Comparison of ENCODE assay signal across 23 cellular contexts in genomic region chr9:93264338-93265125, GRCh38.
DNase-seq lines count a peak whose midpoint lies in the region; ATAC-seq and TF ChIP-seq lines count a peak whose summit lies in the region.
"Had no signal": no experiment of that assay in that cellular context is flagged by ENCODE, and none has a peak within 500 bp of the region (broad histone marks: within the 10 kb centered on the region; RNA-seq: fewer than 3 reads in every experiment).

No MANE protein-coding gene starts in this region.

- no peak overlapping the region for H2BK120ac ChIP-seq in neuronal stem cell (ENCODE audit: low read depth, low read length)

- TF ChIP-seq CTCF in activated CD8-positive, alpha-beta T cell treated with anti-CD3 and anti-CD28 coated beads for 36 hours (IDR thresholded peaks at IDR 0.05) = no peak
- TF ChIP-seq CTCF in DOHH2 (IDR thresholded peaks at IDR 0.05; ENCODE audit: low read depth, low read length, poor library complexity, severe bottlenecking) = peak; percentile 30

- no peak overlapping the region for H3K4me3 Mint-ChIP-seq in activated CD8-positive, alpha-beta T cell treated with anti-CD3 and anti-CD28 coated beads, Interleukin-2, amount 10 ng/mL, durations not matched to agents 7 days and 5 days
- no peak overlapping the region for H3K4me3 Mint-ChIP-seq in activated CD8-positive, alpha-beta T cell treated with anti-CD3 and anti-CD28 coated beads for 36 hours
- no peak overlapping the region for H3K4me3 Mint-ChIP-seq in activated T-helper 2 cell treated with anti-CD3 and anti-CD28 coated beads, Interferon-gamma antibody, Interleukin-2, Interleukin-4, amounts not matched to agents 10 μg/mL and 5 μg/mL and 100 μg/mL, durations not matched to agents 14 hours and 24 hours and 36 hours (ENCODE audit: low read depth)
- H3K4me3 Mint-ChIP-seq: activated CD4-positive, alpha-beta T cell treated with anti-CD3 and anti-CD28 coated beads for 36 hours; effector memory CD8-positive, alpha-beta T cell; stimulated activated memory B cell treated with anti-CD40 and anti-IgM and Interleukin-4, amounts not matched to agents 10 μg/mL and 1 μg/mL and 100 μg/mL, for 72 hours had no signal

- POLR2A ChIA-PET in activated CD8-positive, alpha-beta T cell treated with anti-CD3 and anti-CD28 coated beads, Interleukin-2, amount 10 ng/mL, durations not matched to agents 7 days and 5 days (lab: Charles Lee) = no interaction called here
- POLR2A ChIA-PET in activated CD8-positive, alpha-beta T cell treated with anti-CD3 and anti-CD28 coated beads for 36 hours (lab: Charles Lee) = interaction anchor here (0.6 to 1.4 kb wide), 2 partner anchors 19 to 329 kb away, joined by 3 to 4 read pairs; no protein-coding TSS in a partner anchor

- H3K9me2 ChIP-seq in DOHH2 (replicated peaks; ENCODE audit: control insufficient read depth, low read length) = no peaks in the 10 kb centered on the region

- peak overlapping the region; percentile 98 for H3K27ac ChIP-seq in DOHH2 (ENCODE audit: low read depth, low read length)
- no peak overlapping the region for H3K27ac ChIP-seq in neuronal stem cell (replicated peaks; ENCODE audit: low read length)
- H3K27ac ChIP-seq: BLaER1, brain microvascular endothelial cell, gastroesophageal sphincter, HL-60, SJSA1, uterus had no signal

- H4K91ac ChIP-seq in neuronal stem cell (ENCODE audit: low read depth, low read length, poor library complexity) = no peak overlapping the region

- no peak overlapping the region for H2AK5ac ChIP-seq in neuronal stem cell (ENCODE audit: low read depth, low read length)

- peaks cover 14% of the 10 kb centered on the region for H3K4me1 Mint-ChIP-seq in activated CD8-positive, alpha-beta T cell treated with anti-CD3 and anti-CD28 coated beads, Interleukin-2, amount 10 ng/mL, durations not matched to agents 7 days and 5 days (ENCODE audit: low read depth)
- peaks cover 12% of the 10 kb centered on the region for H3K4me1 Mint-ChIP-seq in activated CD8-positive, alpha-beta T cell treated with anti-CD3 and anti-CD28 coated beads for 36 hours (ENCODE audit: low read depth)
- H3K4me1 Mint-ChIP-seq in activated T-helper 2 cell treated with anti-CD3 and anti-CD28 coated beads, Interferon-gamma antibody, Interleukin-2, Interleukin-4, amounts not matched to agents 10 μg/mL and 5 μg/mL and 100 μg/mL, durations not matched to agents 14 hours and 24 hours and 36 hours (ENCODE audit: low read depth) = peaks cover 7% of the 10 kb centered on the region

- no peak overlapping the region for H3K27ac Mint-ChIP-seq in activated CD8-positive, alpha-beta T cell treated with anti-CD3 and anti-CD28 coated beads, Interleukin-2, amount 10 ng/mL, durations not matched to agents 7 days and 5 days
- H3K27ac Mint-ChIP-seq in activated CD8-positive, alpha-beta T cell treated with anti-CD3 and anti-CD28 coated beads for 36 hours = no peak overlapping the region
- H3K27ac Mint-ChIP-seq in activated T-helper 2 cell treated with anti-CD3 and anti-CD28 coated beads, Interferon-gamma antibody, Interleukin-2, Interleukin-4, amounts not matched to agents 10 μg/mL and 5 μg/mL and 100 μg/mL, durations not matched to agents 14 hours and 24 hours and 36 hours = no peak overlapping the region
- H3K27ac Mint-ChIP-seq: activated CD4-positive, alpha-beta T cell treated with anti-CD3 and anti-CD28 coated beads for 36 hours; effector memory CD8-positive, alpha-beta T cell; stimulated activated memory B cell treated with anti-CD40 and anti-IgM and Interleukin-4, amounts not matched to agents 10 μg/mL and 1 μg/mL and 100 μg/mL, for 72 hours had no signal

- H3K36me3 ChIP-seq in DOHH2 (ENCODE audit: control insufficient read depth, low read length) (peaks cover 60% of the 10 kb centered on the region), neuronal stem cell (replicated peaks in 1 of 2; ENCODE audit: control insufficient read depth in 2 of 2, insufficient read depth in 2 of 2, low read length in 2 of 2) (peaks cover 0 to 11% of the 10 kb centered on the region in 2 donors)
- H3K36me3 ChIP-seq: brain microvascular endothelial cell, SJSA1, uterus had no signal

- H3K14ac ChIP-seq in neuronal stem cell (ENCODE audit: low read length) = no peak overlapping the region

- H3K79me2 ChIP-seq in DOHH2 (ENCODE audit: control insufficient read depth, low read length) = peaks cover 50% of the 10 kb centered on the region

- H4K20me1 ChIP-seq in DOHH2 (ENCODE audit: control insufficient read depth, insufficient read depth, low read depth, low read length) = no peaks in the 10 kb centered on the region
- H4K20me1 ChIP-seq: BLaER1 had no signal

- H3K18ac ChIP-seq in neuronal stem cell (ENCODE audit: low read length) = peak overlapping the region; percentile 36

- H3K4me3 ChIP-seq in DOHH2 (ENCODE audit: low read length) (peak overlapping the region; percentile 83), neuronal stem cell (ENCODE audit: low read length in 2 of 2) (no peak overlapping the region)
- H3K4me3 ChIP-seq: BLaER1, gastroesophageal sphincter, lung, SJSA1, smooth muscle cell, uterus had no signal

- CTCF ChIA-PET in activated CD8-positive, alpha-beta T cell treated with anti-CD3 and anti-CD28 coated beads, Interleukin-2, amount 10 ng/mL, durations not matched to agents 7 days and 5 days (lab: Charles Lee) = no interaction called here
- CTCF ChIA-PET in activated CD8-positive, alpha-beta T cell treated with anti-CD3 and anti-CD28 coated beads for 36 hours (lab: Charles Lee) = no interaction called here

- no CpG with 5 or more reads among the region's 14 CpGs for WGBS in neuronal stem cell (ENCODE audit: extremely low coverage in 2 of 2, insufficient read length in 2 of 2, insufficient replicate concordance in 1 of 2), 2 donors

- no peaks in the 10 kb centered on the region for H3K36me3 Mint-ChIP-seq in activated CD8-positive, alpha-beta T cell treated with anti-CD3 and anti-CD28 coated beads, Interleukin-2, amount 10 ng/mL, durations not matched to agents 7 days and 5 days (ENCODE audit: low read depth)
- H3K36me3 Mint-ChIP-seq in activated CD8-positive, alpha-beta T cell treated with anti-CD3 and anti-CD28 coated beads for 36 hours (ENCODE audit: low read depth) = no peaks in the 10 kb centered on the region
- H3K36me3 Mint-ChIP-seq in activated T-helper 2 cell treated with anti-CD3 and anti-CD28 coated beads, Interferon-gamma antibody, Interleukin-2, Interleukin-4, amounts not matched to agents 10 μg/mL and 5 μg/mL and 100 μg/mL, durations not matched to agents 14 hours and 24 hours and 36 hours (ENCODE audit: low read depth) = no peaks in the 10 kb centered on the region
- H3K36me3 Mint-ChIP-seq: stimulated activated memory B cell treated with anti-CD40 and anti-IgM and Interleukin-4, amounts not matched to agents 10 μg/mL and 1 μg/mL and 100 μg/mL, for 72 hours had no signal

- peaks cover 2% of the 10 kb centered on the region for H3K79me1 ChIP-seq in neuronal stem cell (ENCODE audit: low read depth, low read length)

- H3K9ac ChIP-seq in neuronal stem cell (ENCODE audit: low read depth, low read length, poor library complexity) = peak overlapping the region; percentile 73
- H3K9ac ChIP-seq: BLaER1 had no signal

- H2BK12ac ChIP-seq in neuronal stem cell (ENCODE audit: low read length) = no peak overlapping the region

- H2BK5ac ChIP-seq in neuronal stem cell (ENCODE audit: low read length) = no peak overlapping the region

- no peak overlapping the region for H2AFZ ChIP-seq in neuronal stem cell (ENCODE audit: low read length)

- intact Hi-C loops in activated CD8-positive, alpha-beta T cell treated with anti-CD3 and anti-CD28 coated beads for 36 hours (cut with micrococcal nuclease) = no loop called here
- intact Hi-C loops in activated T-helper 2 cell treated with anti-CD3 and anti-CD28 coated beads, Interferon-gamma antibody, Interleukin-2, Interleukin-4, amounts not matched to agents 10 μg/mL and 5 μg/mL and 100 μg/mL, durations not matched to agents 14 hours and 24 hours and 36 hours (cut with micrococcal nuclease) = no loop called here
- intact Hi-C loops in left colon (cut with DNase I, micrococcal nuclease) = no loop called here

- no peaks in the 10 kb centered on the region for H3K9me3 Mint-ChIP-seq in activated CD8-positive, alpha-beta T cell treated with anti-CD3 and anti-CD28 coated beads, Interleukin-2, amount 10 ng/mL, durations not matched to agents 7 days and 5 days (ENCODE audit: insufficient read depth)
- H3K9me3 Mint-ChIP-seq in activated CD8-positive, alpha-beta T cell treated with anti-CD3 and anti-CD28 coated beads for 36 hours = no peaks in the 10 kb centered on the region
- no peaks in the 10 kb centered on the region for H3K9me3 Mint-ChIP-seq in activated T-helper 2 cell treated with anti-CD3 and anti-CD28 coated beads, Interferon-gamma antibody, Interleukin-2, Interleukin-4, amounts not matched to agents 10 μg/mL and 5 μg/mL and 100 μg/mL, durations not matched to agents 14 hours and 24 hours and 36 hours
- H3K9me3 Mint-ChIP-seq: effector memory CD8-positive, alpha-beta T cell; stimulated activated memory B cell treated with anti-CD40 and anti-IgM and Interleukin-4, amounts not matched to agents 10 μg/mL and 1 μg/mL and 100 μg/mL, for 72 hours had no signal

- H3K4me2 ChIP-seq in DOHH2 (ENCODE audit: low read length) (peak overlapping the region; percentile 98), neuronal stem cell (ENCODE audit: insufficient read depth, low read length, poor library complexity, severe bottlenecking) (no peak overlapping the region)
- H3K4me2 ChIP-seq: BLaER1, smooth muscle cell had no signal

- H3K9me3 ChIP-seq in DOHH2 (ENCODE audit: control insufficient read depth, insufficient read depth, low read length) = no peaks in the 10 kb centered on the region
- H3K9me3 ChIP-seq in neuronal stem cell (replicated peaks in 1 of 2; ENCODE audit: control insufficient read depth in 2 of 2, insufficient read depth in 1 of 2, low read depth in 1 of 2, low read length in 2 of 2) = no peaks in the 10 kb centered on the region
- H3K9me3 ChIP-seq: BLaER1, gastroesophageal sphincter, SJSA1, uterus had no signal

- no peak overlapping the region for H4K8ac ChIP-seq in neuronal stem cell (ENCODE audit: low read depth, low read length)

- H3K23ac ChIP-seq in neuronal stem cell (ENCODE audit: low read depth, low read length, poor library complexity) = no peak overlapping the region

- peaks cover 30% of the 10 kb centered on the region for H3F3A ChIP-seq in DOHH2 (ENCODE audit: control insufficient read depth, insufficient read depth)

- H3K4me1 ChIP-seq in DOHH2 (ENCODE audit: control insufficient read depth, low read length) (peaks cover 86% of the 10 kb centered on the region), neuronal stem cell (ENCODE audit: control insufficient read depth in 2 of 2, insufficient read depth in 1 of 2, low read depth in 1 of 2, low read length in 2 of 2) (no peaks in the 10 kb centered on the region)
- H3K4me1 ChIP-seq: gastroesophageal sphincter, SJSA1, uterus had no signal

- no peak for ATAC-seq in activated CD8-positive, alpha-beta T cell treated with anti-CD3 and anti-CD28 coated beads, Interleukin-2, amount 10 ng/mL, durations not matched to agents 7 days and 5 days
- ATAC-seq in activated CD8-positive, alpha-beta T cell treated with anti-CD3 and anti-CD28 coated beads for 36 hours = no peak
- no peak for ATAC-seq in HG03045 (IDR thresholded peaks at IDR 0.05; ENCODE audit: unreplicated experiment)
- ATAC-seq in left colon = no peak
- ATAC-seq: activated CD4-positive, alpha-beta T cell treated with anti-CD3 and anti-CD28 coated beads for 36 hours; effector memory CD8-positive, alpha-beta T cell; gastroesophageal sphincter; stimulated activated memory B cell treated with anti-CD40 and anti-IgM and Interleukin-4, amounts not matched to agents 10 μg/mL and 1 μg/mL and 100 μg/mL, for 72 hours had no signal

- peak; percentile 13 for DNase-seq in activated CD8-positive, alpha-beta T cell treated with anti-CD3 and anti-CD28 coated beads, Interleukin-2, amount 10 ng/mL, durations not matched to agents 7 days and 5 days
- no peak for DNase-seq in activated CD8-positive, alpha-beta T cell treated with anti-CD3 and anti-CD28 coated beads for 36 hours
- peak; percentile 1 for DNase-seq in activated T-helper 2 cell treated with anti-CD3 and anti-CD28 coated beads, Interferon-gamma antibody, Interleukin-2, Interleukin-4, amounts not matched to agents 10 μg/mL and 5 μg/mL and 100 μg/mL, durations not matched to agents 14 hours and 24 hours and 36 hours (ENCODE audit: low spot score)
- DNase-seq in neuronal stem cell (ENCODE audit: low spot score) (no peak), NCI-H774 (lab: John Stamatoyannopoulos, UW) (no peak), left colon (no peak)
- DNase-seq: brain microvascular endothelial cell; effector memory CD8-positive, alpha-beta T cell; Karpas-422; NCI-H1694; NCI-H2171; NCI-H524; uterus had no signal

- no peak overlapping the region for H2BK15ac ChIP-seq in neuronal stem cell (ENCODE audit: low read length)

- H3K27me3 Mint-ChIP-seq in activated CD8-positive, alpha-beta T cell treated with anti-CD3 and anti-CD28 coated beads, Interleukin-2, amount 10 ng/mL, durations not matched to agents 7 days and 5 days (ENCODE audit: low read depth) = peaks cover 4% of the 10 kb centered on the region
- H3K27me3 Mint-ChIP-seq in activated CD8-positive, alpha-beta T cell treated with anti-CD3 and anti-CD28 coated beads for 36 hours = peaks cover 2% of the 10 kb centered on the region
- H3K27me3 Mint-ChIP-seq in activated T-helper 2 cell treated with anti-CD3 and anti-CD28 coated beads, Interferon-gamma antibody, Interleukin-2, Interleukin-4, amounts not matched to agents 10 μg/mL and 5 μg/mL and 100 μg/mL, durations not matched to agents 14 hours and 24 hours and 36 hours (ENCODE audit: low read depth) = no peaks in the 10 kb centered on the region
- H3K27me3 Mint-ChIP-seq: activated CD4-positive, alpha-beta T cell treated with anti-CD3 and anti-CD28 coated beads for 36 hours had no signal

- H3K27me3 ChIP-seq in DOHH2 (ENCODE audit: control insufficient read depth, low read length) = no peaks in the 10 kb centered on the region
- H3K27me3 ChIP-seq in neuronal stem cell (ENCODE audit: control insufficient read depth in 3 of 3, insufficient read depth in 3 of 3, low read depth in 1 of 3, low read length in 3 of 3) = no peaks in the 10 kb centered on the region
- H3K27me3 ChIP-seq: BLaER1, brain microvascular endothelial cell, gastroesophageal sphincter, uterus had no signal

- no peak overlapping the region for H3K4ac ChIP-seq in neuronal stem cell (ENCODE audit: low read length)

Comparison
In these comparisons a context has a peak if more than half of its experiments do, and no peak if none do; other contexts are left out.
1. DNase-seq: peak in activated CD8-positive, alpha-beta T cell treated with anti-CD3 and anti-CD28 coated beads, Interleukin-2, amount 10 ng/mL, durations not matched to agents 7 days and 5 days (single experiment) and activated T-helper 2 cell treated with anti-CD3 and anti-CD28 coated beads, Interferon-gamma antibody, Interleukin-2, Interleukin-4, amounts not matched to agents 10 μg/mL and 5 μg/mL and 100 μg/mL, durations not matched to agents 14 hours and 24 hours and 36 hours (single experiment); none in activated CD8-positive, alpha-beta T cell treated with anti-CD3 and anti-CD28 coated beads for 36 hours (single experiment), neuronal stem cell (single experiment), NCI-H774 (single experiment) and left colon (0 of 2).